ENCODE assay signal across 20 cellular contexts in genomic region chr3:134076816-134077215, GRCh38. TPM values are rescaled to one million over a fixed set of nuclear protein-coding genes. Genes with fewer than 3 reads are reported as not detected.
"Had no signal": no experiment of that assay in that cellular context is flagged by ENCODE, and none has a peak within 500 bp of the region (broad histone marks: within the 10 kb centered on the region; RNA-seq: fewer than 3 reads in every experiment).

No MANE protein-coding gene starts in this region.

- H3K4me1 ChIP-seq: parathyroid adenoma, psoas muscle, right lobe of liver, transverse colon had no signal

- H3K9me3 Mint-ChIP-seq: central memory CD8-positive, alpha-beta T cell; effector memory CD8-positive, alpha-beta T cell; stimulated activated naive B cell treated with anti-CD40 and anti-IgM and Interleukin-4, amounts not matched to agents 10 μg/mL and 1 μg/mL and 100 μg/mL, for 72 hours; stimulated activated naive CD8-positive, alpha-beta T cell treated with anti-CD3 and anti-CD28 coated beads, Interleukin-15, amount 100 ng/mL, for 72 hours had no signal

- H3K4me3 Mint-ChIP-seq: central memory CD8-positive, alpha-beta T cell; effector memory CD8-positive, alpha-beta T cell; naive thymus-derived CD8-positive, alpha-beta T cell; stimulated activated naive B cell treated with anti-CD40 and anti-IgM and Interleukin-4, amounts not matched to agents 10 μg/mL and 1 μg/mL and 100 μg/mL, for 72 hours; stimulated activated naive CD8-positive, alpha-beta T cell treated with anti-CD3 and anti-CD28 coated beads, Interleukin-15, amount 100 ng/mL, for 72 hours had no signal

- H3K36me3 Mint-ChIP-seq: naive thymus-derived CD8-positive, alpha-beta T cell; stimulated activated naive B cell treated with anti-CD40 and anti-IgM and Interleukin-4, amounts not matched to agents 10 μg/mL and 1 μg/mL and 100 μg/mL, for 72 hours had no signal

- H3K27ac Mint-ChIP-seq: effector memory CD8-positive, alpha-beta T cell; stimulated activated naive B cell treated with anti-CD40 and anti-IgM and Interleukin-4, amounts not matched to agents 10 μg/mL and 1 μg/mL and 100 μg/mL, for 72 hours had no signal

- H3K4me1 Mint-ChIP-seq: central memory CD8-positive, alpha-beta T cell; stimulated activated naive B cell treated with anti-CD40 and anti-IgM and Interleukin-4, amounts not matched to agents 10 μg/mL and 1 μg/mL and 100 μg/mL, for 72 hours; stimulated activated naive CD8-positive, alpha-beta T cell treated with anti-CD3 and anti-CD28 coated beads, Interleukin-15, amount 100 ng/mL, for 72 hours had no signal

- H2AFZ ChIP-seq: parathyroid adenoma had no signal

- H3K79me2 ChIP-seq: parathyroid adenoma had no signal

- H3K27ac ChIP-seq: parathyroid adenoma, psoas muscle, right lobe of liver, thoracic aorta, transverse colon had no signal

- ATAC-seq: effector memory CD8-positive, alpha-beta T cell; left lobe of liver; mucosa of descending colon; naive thymus-derived CD8-positive, alpha-beta T cell; psoas muscle; right lobe of liver; stimulated activated naive B cell treated with anti-CD40 and anti-IgM and Interleukin-4, amounts not matched to agents 10 μg/mL and 1 μg/mL and 100 μg/mL, for 72 hours; stimulated activated naive CD8-positive, alpha-beta T cell treated with anti-CD3 and anti-CD28 coated beads, Interleukin-15, amount 100 ng/mL, for 72 hours had no signal

- DNase-seq: effector memory CD8-positive, alpha-beta T cell; hippocampal formation; kidney glomerular epithelial cell; mammary epithelial cell; mucosa of descending colon; naive thymus-derived CD8-positive, alpha-beta T cell; occipital lobe; psoas muscle; retina; stimulated activated CD4-positive, alpha-beta T cell treated with anti-CD3 and anti-CD28 coated beads, Interleukin-15, amount 100 ng/mL, for 24 hours; stimulated activated CD4-positive, alpha-beta T cell treated with anti-CD3 and anti-CD28 coated beads, Interleukin-1b, Interleukin-23, amount 100 ng/mL, for 48 hours; stimulated activated CD4-positive, alpha-beta T cell treated with anti-CD3 and anti-CD28 coated beads, Interleukin-4, amount 100 ng/mL, for 24 hours; stimulated activated naive B cell treated with anti-CD40 and anti-IgM and Interleukin-4, amounts not matched to agents 10 μg/mL and 1 μg/mL and 100 μg/mL, for 72 hours; stimulated activated naive CD8-positive, alpha-beta T cell treated with anti-CD3 and anti-CD28 coated beads, Interleukin-15, amount 100 ng/mL, for 72 hours; transverse colon had no signal

- H3K27me3 ChIP-seq: right lobe of liver, transverse colon had no signal

- H3K9ac ChIP-seq: parathyroid adenoma had no signal

- H3K27me3 Mint-ChIP-seq: stimulated activated naive B cell treated with anti-CD40 and anti-IgM and Interleukin-4, amounts not matched to agents 10 μg/mL and 1 μg/mL and 100 μg/mL, for 72 hours had no signal

- H3K36me3 ChIP-seq: right lobe of liver, thoracic aorta, transverse colon had no signal

- H3K9me3 ChIP-seq: right lobe of liver, thoracic aorta, transverse colon had no signal

- H3K4me3 ChIP-seq: mucosa of descending colon, psoas muscle, right lobe of liver, thoracic aorta, transverse colon had no signal

RNA-seq across cellular contexts. Expression of gene SLCO2A1, which starts 47.1 kb away (rescaled TPM):
- total RNA-seq: naive thymus-derived CD8-positive, alpha-beta T cell had no signal
